ENCODE assay signal across 32 cellular contexts in the genomic region with DNA sequence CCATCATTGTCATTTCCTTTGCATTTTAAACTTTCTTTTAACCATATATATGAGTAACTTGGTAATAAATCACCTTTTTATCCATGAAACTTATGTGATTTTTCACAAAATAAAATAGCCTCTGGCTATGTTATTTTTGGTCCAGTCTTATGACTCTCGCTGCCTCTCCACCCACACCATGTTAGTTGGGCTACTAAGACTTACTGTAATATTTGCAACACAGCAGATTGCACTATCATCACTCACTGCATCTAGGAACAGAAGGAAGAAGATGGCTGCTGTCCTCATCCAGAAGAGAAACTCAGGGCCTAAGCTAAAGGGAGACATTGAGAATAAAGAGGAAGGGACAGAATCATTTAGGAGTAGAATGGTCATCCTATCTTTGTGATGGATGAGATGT.
"Had no signal": no experiment of that assay in that cellular context is flagged by ENCODE, and none has a peak within 500 bp of the region (broad histone marks: within the 10 kb centered on the region; RNA-seq: fewer than 3 reads in every experiment).

No MANE protein-coding gene starts in this region.

- H3K4me1 Mint-ChIP-seq: activated CD4-positive, alpha-beta T cell treated with anti-CD3 and anti-CD28 coated beads for 36 hours; activated CD4-positive, alpha-beta T cell treated with anti-CD3 and anti-CD28 coated beads, Interleukin-2, amount 10 ng/mL, durations not matched to agents 24 days and 14 days; activated CD8-positive, alpha-beta memory T cell treated with anti-CD3 and anti-CD28 coated beads, Interleukin-2, amount 10 ng/mL, durations not matched to agents 7 days and 5 days; activated naive CD4-positive, alpha-beta T cell treated with anti-CD3 and anti-CD28 coated beads, Interleukin-2, amount 50 U/mL, for 24 hours; activated naive CD8-positive, alpha-beta T cell treated with anti-CD3 and anti-CD28 coated beads for 36 hours; activated naive CD8-positive, alpha-beta T cell treated with anti-CD3 and anti-CD28 coated beads, Interleukin-2, amount 50 U/mL, for 24 hours had no signal

- H3K9me3 Mint-ChIP-seq: activated CD4-positive, alpha-beta memory T cell treated with anti-CD3 and anti-CD28 coated beads for 36 hours; activated CD4-positive, alpha-beta T cell treated with anti-CD3 and anti-CD28 coated beads, Interleukin-2, amount 10 ng/mL, durations not matched to agents 24 days and 14 days; activated naive CD4-positive, alpha-beta T cell treated with anti-CD3 and anti-CD28 coated beads for 36 hours; activated naive CD4-positive, alpha-beta T cell treated with anti-CD3 and anti-CD28 coated beads, Interleukin-2, amount 50 U/mL, for 24 hours; activated naive CD8-positive, alpha-beta T cell treated with anti-CD3 and anti-CD28 coated beads for 36 hours; activated naive CD8-positive, alpha-beta T cell treated with anti-CD3 and anti-CD28 coated beads, Interleukin-2, amount 50 U/mL, for 24 hours; activated T-helper 1 cell treated with anti-CD3 and anti-CD28 coated beads, Interleukin-12 subunit alpha, Interleukin-12 subunit beta, Interleukin-2, Interleukin-4 antibody, amounts not matched to agents 30 ng/mL and 10 ng/mL and 1 ng/mL, durations not matched to agents 14 hours and 24 hours and 36 hours; activated T-helper 2 cell treated with anti-CD3 and anti-CD28 coated beads, Interferon-gamma antibody, Interleukin-2, Interleukin-4, amounts not matched to agents 10 μg/mL and 5 μg/mL and 100 μg/mL, durations not matched to agents 14 hours and 24 hours and 36 hours; dendritic cell treated with granulocyte-macrophage colony-stimulating factor and Interleukin-4, amounts not matched to agents 40 ng/mL and 50 ng/mL, for 4 days had no signal

- ATAC-seq: activated CD4-positive, alpha-beta T cell treated with anti-CD3 and anti-CD28 coated beads for 36 hours; activated CD8-positive, alpha-beta memory T cell treated with anti-CD3 and anti-CD28 coated beads, Interleukin-2, amount 10 ng/mL, durations not matched to agents 7 days and 5 days; activated CD8-positive, alpha-beta T cell treated with anti-CD3 and anti-CD28 coated beads, Interleukin-2, amount 10 ng/mL, durations not matched to agents 7 days and 5 days; activated naive CD8-positive, alpha-beta T cell treated with anti-CD3 and anti-CD28 coated beads, Interleukin-2, amount 50 U/mL, for 24 hours; body of pancreas; esophagus mucosa; foreskin keratinocyte; gastroesophageal sphincter had no signal

- H3K36me3 ChIP-seq: adrenal gland, gastroesophageal sphincter had no signal

- H3K9me3 ChIP-seq: adrenal gland, body of pancreas, gastroesophageal sphincter had no signal

- H3K27me3 ChIP-seq: adrenal gland, body of pancreas, dorsolateral prefrontal cortex, foreskin keratinocyte had no signal

- DNase-seq: activated CD4-positive, alpha-beta memory T cell treated with anti-CD3 and anti-CD28 coated beads for 36 hours; activated CD4-positive, alpha-beta T cell treated with anti-CD3 and anti-CD28 coated beads for 36 hours; activated CD4-positive, alpha-beta T cell treated with anti-CD3 and anti-CD28 coated beads, Interleukin-2, amount 10 ng/mL, durations not matched to agents 24 days and 14 days; activated CD4-positive, CD25-positive, alpha-beta regulatory T cell; activated CD4-positive, CD25-positive, alpha-beta regulatory T cell treated with anti-CD3 and anti-CD28 coated beads, Interleukin-2, amount 50 U/mL, for 72 hours; activated CD8-positive, alpha-beta memory T cell treated with anti-CD3 and anti-CD28 coated beads, Interleukin-2, amount 10 ng/mL, durations not matched to agents 7 days and 5 days; activated CD8-positive, alpha-beta memory T cell treated with anti-CD3 and anti-CD28 coated beads, Interleukin-2, amount 50 U/mL, for 4 hours; activated CD8-positive, alpha-beta T cell treated with anti-CD3 and anti-CD28 coated beads, Interleukin-2, amount 10 ng/mL, durations not matched to agents 7 days and 5 days; activated effector memory CD4-positive, alpha-beta T cell treated with anti-CD3 and anti-CD28 coated beads, Interleukin-2, amount 50 U/mL, for 16 hours; activated naive CD4-positive, alpha-beta T cell treated with anti-CD3 and anti-CD28 coated beads for 36 hours; activated naive CD8-positive, alpha-beta T cell treated with anti-CD3 and anti-CD28 coated beads for 36 hours; activated naive CD8-positive, alpha-beta T cell treated with anti-CD3 and anti-CD28 coated beads, Interleukin-2, amount 50 U/mL, for 24 hours; activated T-cell treated with anti-CD3 and anti-CD28 coated beads, Interleukin-2, amount 50 U/mL, for 1 hour; activated T-cell treated with anti-CD3 and anti-CD28 coated beads, Interleukin-2, amount 50 U/mL, for 48 hours; adrenal gland; amygdala; aorta; body of pancreas; caudate nucleus; cerebellar nuclear complex; dorsolateral prefrontal cortex; effector memory CD4-positive, alpha-beta T cell; endodermal cell; foreskin keratinocyte; T-helper 2 cell had no signal

- H3K36me3 Mint-ChIP-seq: activated CD4-positive, alpha-beta memory T cell treated with anti-CD3 and anti-CD28 coated beads for 36 hours; activated naive CD4-positive, alpha-beta T cell treated with anti-CD3 and anti-CD28 coated beads, Interleukin-2, amount 50 U/mL, for 24 hours had no signal

- H3K4me1 ChIP-seq: adrenal gland, foreskin keratinocyte, gastroesophageal sphincter had no signal

- H3K27ac ChIP-seq: adrenal gland, body of pancreas, coronary artery, dorsolateral prefrontal cortex, foreskin keratinocyte, gastroesophageal sphincter had no signal

- H3K27ac Mint-ChIP-seq: activated CD4-positive, alpha-beta memory T cell treated with anti-CD3 and anti-CD28 coated beads for 36 hours; activated CD4-positive, alpha-beta T cell treated with anti-CD3 and anti-CD28 coated beads for 36 hours; activated CD4-positive, alpha-beta T cell treated with anti-CD3 and anti-CD28 coated beads, Interleukin-2, amount 10 ng/mL, durations not matched to agents 24 days and 14 days; activated CD8-positive, alpha-beta memory T cell treated with anti-CD3 and anti-CD28 coated beads, Interleukin-2, amount 10 ng/mL, durations not matched to agents 7 days and 5 days; activated CD8-positive, alpha-beta T cell treated with anti-CD3 and anti-CD28 coated beads, Interleukin-2, amount 10 ng/mL, durations not matched to agents 7 days and 5 days; activated naive CD4-positive, alpha-beta T cell treated with anti-CD3 and anti-CD28 coated beads for 36 hours; activated naive CD4-positive, alpha-beta T cell treated with anti-CD3 and anti-CD28 coated beads, Interleukin-2, amount 50 U/mL, for 24 hours; activated naive CD8-positive, alpha-beta T cell treated with anti-CD3 and anti-CD28 coated beads for 36 hours; activated naive CD8-positive, alpha-beta T cell treated with anti-CD3 and anti-CD28 coated beads, Interleukin-2, amount 50 U/mL, for 24 hours; activated T-helper 1 cell treated with anti-CD3 and anti-CD28 coated beads, Interleukin-12 subunit alpha, Interleukin-12 subunit beta, Interleukin-2, Interleukin-4 antibody, amounts not matched to agents 30 ng/mL and 10 ng/mL and 1 ng/mL, durations not matched to agents 14 hours and 24 hours and 36 hours; activated T-helper 2 cell treated with anti-CD3 and anti-CD28 coated beads, Interferon-gamma antibody, Interleukin-2, Interleukin-4, amounts not matched to agents 10 μg/mL and 5 μg/mL and 100 μg/mL, durations not matched to agents 14 hours and 24 hours and 36 hours; dendritic cell treated with granulocyte-macrophage colony-stimulating factor and Interleukin-4, amounts not matched to agents 40 ng/mL and 50 ng/mL, for 4 days; endodermal cell had no signal

- H3K4me3 Mint-ChIP-seq: activated CD4-positive, alpha-beta memory T cell treated with anti-CD3 and anti-CD28 coated beads for 36 hours; activated CD4-positive, alpha-beta T cell treated with anti-CD3 and anti-CD28 coated beads for 36 hours; activated CD4-positive, alpha-beta T cell treated with anti-CD3 and anti-CD28 coated beads, Interleukin-2, amount 10 ng/mL, durations not matched to agents 24 days and 14 days; activated CD8-positive, alpha-beta memory T cell treated with anti-CD3 and anti-CD28 coated beads, Interleukin-2, amount 10 ng/mL, durations not matched to agents 7 days and 5 days; activated CD8-positive, alpha-beta T cell treated with anti-CD3 and anti-CD28 coated beads, Interleukin-2, amount 10 ng/mL, durations not matched to agents 7 days and 5 days; activated naive CD4-positive, alpha-beta T cell treated with anti-CD3 and anti-CD28 coated beads for 36 hours; activated naive CD4-positive, alpha-beta T cell treated with anti-CD3 and anti-CD28 coated beads, Interleukin-2, amount 50 U/mL, for 24 hours; activated naive CD8-positive, alpha-beta T cell treated with anti-CD3 and anti-CD28 coated beads for 36 hours; activated naive CD8-positive, alpha-beta T cell treated with anti-CD3 and anti-CD28 coated beads, Interleukin-2, amount 50 U/mL, for 24 hours; activated T-helper 1 cell treated with anti-CD3 and anti-CD28 coated beads, Interleukin-12 subunit alpha, Interleukin-12 subunit beta, Interleukin-2, Interleukin-4 antibody, amounts not matched to agents 30 ng/mL and 10 ng/mL and 1 ng/mL, durations not matched to agents 14 hours and 24 hours and 36 hours; dendritic cell treated with granulocyte-macrophage colony-stimulating factor and Interleukin-4, amounts not matched to agents 40 ng/mL and 50 ng/mL, for 4 days; endodermal cell had no signal

- H3K27me3 Mint-ChIP-seq: activated CD4-positive, alpha-beta memory T cell treated with anti-CD3 and anti-CD28 coated beads for 36 hours; activated CD4-positive, alpha-beta T cell treated with anti-CD3 and anti-CD28 coated beads for 36 hours; activated naive CD4-positive, alpha-beta T cell treated with anti-CD3 and anti-CD28 coated beads, Interleukin-2, amount 50 U/mL, for 24 hours; activated naive CD8-positive, alpha-beta T cell treated with anti-CD3 and anti-CD28 coated beads, Interleukin-2, amount 50 U/mL, for 24 hours had no signal

- H3K4me3 ChIP-seq: adrenal gland, body of pancreas, coronary artery, dorsolateral prefrontal cortex, gastroesophageal sphincter had no signal
